In genomic region chr12:21459474-21459873, GRCh38 we compare ENCODE assay signal across 15 cellular contexts. TPM values are rescaled to one million over a fixed set of nuclear protein-coding genes. Genes with fewer than 3 reads are reported as not detected.
DNase-seq lines count a peak whose midpoint lies in the region; ATAC-seq and TF ChIP-seq lines count a peak whose summit lies in the region.
"Had no signal": no experiment of that assay in that cellular context is flagged by ENCODE, and none has a peak within 500 bp of the region (broad histone marks: within the 10 kb centered on the region; RNA-seq: fewer than 3 reads in every experiment).

No MANE protein-coding gene starts in this region.

- H3K9ac ChIP-seq in SK-N-SH, result no peak overlapping the region

- no peaks in the 10 kb centered on the region for H3K27me3 Mint-ChIP-seq in activated CD4-positive, alpha-beta T cell treated with anti-CD3 and anti-CD28 coated beads, Interleukin-2, amount 10 ng/mL, durations not matched to agents 24 days and 14 days
- H3K27me3 Mint-ChIP-seq in glutamatergic neuron (ENCODE audit: unreplicated experiment), result peaks cover 3% of the 10 kb centered on the region
- no peaks in the 10 kb centered on the region for H3K27me3 Mint-ChIP-seq in GM23338 (ENCODE audit: insufficient read depth, low read depth, poor library complexity)
- H3K27me3 Mint-ChIP-seq: B cell, IgD-negative memory B cell had no signal

- peaks cover 66% of the 10 kb centered on the region for H3K36me3 Mint-ChIP-seq in activated CD4-positive, alpha-beta T cell treated with anti-CD3 and anti-CD28 coated beads, Interleukin-2, amount 10 ng/mL, durations not matched to agents 24 days and 14 days (ENCODE audit: low read depth)
- peaks cover 9% of the 10 kb centered on the region for H3K36me3 Mint-ChIP-seq in glutamatergic neuron (ENCODE audit: unreplicated experiment)
- peaks cover 13% of the 10 kb centered on the region; the same call in 2 of the 3 replicates for H3K36me3 Mint-ChIP-seq in GM23338 (ENCODE audit: low read depth)

- no peak for DNase-seq in activated CD4-positive, alpha-beta T cell treated with anti-CD3 and anti-CD28 coated beads, Interleukin-2, amount 10 ng/mL, durations not matched to agents 24 days and 14 days
- DNase-seq in activated CD4-positive, alpha-beta T cell treated with anti-CD3 and anti-CD28 coated beads for 1 hour, result no peak
- peak; percentile 16 for DNase-seq in NCI-H2171 (lab: John Stamatoyannopoulos, UW)
- no peak for DNase-seq in SK-N-SH
- DNase-seq in glutamatergic neuron, result no peak
- no peak for DNase-seq in activated CD8-positive, alpha-beta memory T cell treated with anti-CD3 and anti-CD28 coated beads, Interleukin-2, amount 50 U/mL, for 4 hours
- DNase-seq in RPMI8226, result no peak
- no peak for DNase-seq in GM23338 (ENCODE audit: low spot score)
- DNase-seq: ACHN; C1 segment of cervical spinal cord; Caco-2; CD8-positive, alpha-beta T cell; H9 had no signal

- no peak for TF ChIP-seq RAD21 in SK-N-SH (IDR thresholded peaks at IDR 0.05; ENCODE audit: low read length)

- H3K4me2 ChIP-seq in SK-N-SH (no peak overlapping the region), GM23338 (no peak overlapping the region)

- no peaks in the 10 kb centered on the region for H3K79me2 ChIP-seq in SK-N-SH (ENCODE audit: insufficient read depth)
- no peaks in the 10 kb centered on the region for H3K79me2 ChIP-seq in GM23338 (replicated peaks; ENCODE audit: insufficient read depth)

- no peaks in the 10 kb centered on the region; a peak in 1 of 4 replicates for H3K4me1 ChIP-seq in SK-N-SH (ENCODE audit: control insufficient read depth in 1 of 2, insufficient read depth in 2 of 2, low read depth in 1 of 2, low read length in 1 of 2)
- peaks cover 7% of the 10 kb centered on the region for H3K4me1 ChIP-seq in GM23338 (ENCODE audit: insufficient read depth)
- H3K4me1 ChIP-seq: Caco-2 had no signal

- TF ChIP-seq CTCF in SK-N-SH (IDR thresholded peaks at IDR 0.05) (no peak), glutamatergic neuron (IDR thresholded peaks at IDR 0.05; ENCODE audit: partially characterized antibody, unreplicated experiment) (no peak), GM23338 (conservative IDR thresholded peaks at IDR 0.05; ENCODE audit: low read depth in 2 of 2) (no peak)

- H3K27me3 ChIP-seq in SK-N-SH (ENCODE audit: insufficient read depth) (no peaks in the 10 kb centered on the region), GM23338 (ENCODE audit: insufficient read depth) (no peaks in the 10 kb centered on the region)

- intact Hi-C loops in activated CD4-positive, alpha-beta T cell treated with anti-CD3 and anti-CD28 coated beads, Interleukin-2, amount 10 ng/mL, durations not matched to agents 24 days and 14 days (cut with micrococcal nuclease), result no loop called here

- peaks cover 37% of the 10 kb centered on the region for H3K4me1 Mint-ChIP-seq in activated CD4-positive, alpha-beta T cell treated with anti-CD3 and anti-CD28 coated beads, Interleukin-2, amount 10 ng/mL, durations not matched to agents 24 days and 14 days
- peaks cover 3% of the 10 kb centered on the region for H3K4me1 Mint-ChIP-seq in glutamatergic neuron (ENCODE audit: low read depth, unreplicated experiment)
- no peaks in the 10 kb centered on the region for H3K4me1 Mint-ChIP-seq in GM23338
- H3K4me1 Mint-ChIP-seq: B cell, H9, IgD-negative memory B cell had no signal

- H3K36me3 ChIP-seq in SK-N-SH (replicated peaks in 1 of 2; ENCODE audit: control insufficient read depth in 1 of 2, insufficient read depth in 2 of 2, low read length in 1 of 2) (peaks cover 53 to 57% of the 10 kb centered on the region in 2 experiments), GM23338 (ENCODE audit: insufficient read depth) (no peaks in the 10 kb centered on the region)

- peaks cover 8% of the 10 kb centered on the region for H3K9me3 Mint-ChIP-seq in activated CD4-positive, alpha-beta T cell treated with anti-CD3 and anti-CD28 coated beads, Interleukin-2, amount 10 ng/mL, durations not matched to agents 24 days and 14 days
- H3K9me3 Mint-ChIP-seq in glutamatergic neuron (ENCODE audit: unreplicated experiment) (no peaks in the 10 kb centered on the region), GM23338 (no peaks in the 10 kb centered on the region)
- H3K9me3 Mint-ChIP-seq: H9 had no signal

- TF ChIP-seq EP300 in SK-N-SH (IDR thresholded peaks at IDR 0.05; ENCODE audit: borderline replicate concordance in 1 of 2, low read depth in 1 of 2, low read length in 1 of 2), result peak in 1 of 2 experiments; percentile 55; a peak in 1 of 4 replicates

- H4K20me1 ChIP-seq in SK-N-SH (ENCODE audit: insufficient read depth) (no peaks in the 10 kb centered on the region), GM23338 (replicated peaks; ENCODE audit: insufficient read depth) (no peaks in the 10 kb centered on the region)

- ATAC-seq in GM23338, result no peak
- ATAC-seq: CD8-positive, alpha-beta T cell had no signal

- WGBS in SK-N-SH (ENCODE audit: low lambda C conversion rate), result 63% methylated on average over 2 of the region's 2 CpGs

- no peaks in the 10 kb centered on the region for H3K9me3 ChIP-seq in SK-N-SH
- H3K9me3 ChIP-seq: Caco-2 had no signal

- POLR2A ChIA-PET in SK-N-SH (lab: Yijun Ruan, JAX), result no interaction called here

- CTCF ChIA-PET in SK-N-SH (lab: Yijun Ruan, JAX), result interaction anchor here (1.1 kb wide), 1 partner anchor 22 kb away, joined by 3 read pairs; the partner anchor contains the start of gene PYROXD1

- H3F3A ChIP-seq in SK-N-SH (replicated peaks; ENCODE audit: insufficient read depth) (peaks cover 13% of the 10 kb centered on the region), GM23338 (replicated peaks; ENCODE audit: low read depth) (no peaks in the 10 kb centered on the region)

- H3K4me3 Mint-ChIP-seq in activated CD4-positive, alpha-beta T cell treated with anti-CD3 and anti-CD28 coated beads, Interleukin-2, amount 10 ng/mL, durations not matched to agents 24 days and 14 days, result no peak overlapping the region
- no peak overlapping the region for H3K4me3 Mint-ChIP-seq in glutamatergic neuron (ENCODE audit: unreplicated experiment)
- no peak overlapping the region for H3K4me3 Mint-ChIP-seq in GM23338
- H3K4me3 Mint-ChIP-seq: B cell; CD8-positive, alpha-beta T cell; H9; IgD-negative memory B cell had no signal

- no peak overlapping the region for H3K27ac ChIP-seq in SK-N-SH (ENCODE audit: low read depth in 2 of 2, low read length in 1 of 2)
- no peak overlapping the region for H3K27ac ChIP-seq in GM23338 (ENCODE audit: low read depth)

- H3K27ac Mint-ChIP-seq in activated CD4-positive, alpha-beta T cell treated with anti-CD3 and anti-CD28 coated beads, Interleukin-2, amount 10 ng/mL, durations not matched to agents 24 days and 14 days, result peak overlapping the region; percentile 28
- H3K27ac Mint-ChIP-seq in glutamatergic neuron (ENCODE audit: unreplicated experiment), result peak overlapping the region; percentile 50
- no peak overlapping the region for H3K27ac Mint-ChIP-seq in GM23338
- H3K27ac Mint-ChIP-seq: B cell; CD8-positive, alpha-beta T cell; H9; IgD-negative memory B cell had no signal

- H3K9me2 ChIP-seq in SK-N-SH, result no peaks in the 10 kb centered on the region
- H3K9me2 ChIP-seq in GM23338 (ENCODE audit: insufficient read depth), result 0 out of 2 replicates have a peak, but pooled peaks cover 4% of the 10 kb centered on the region

- H2AFZ ChIP-seq in SK-N-SH (ENCODE audit: low read depth) (no peak overlapping the region), GM23338 (no peak overlapping the region)

- H3K4me3 ChIP-seq in SK-N-SH (ENCODE audit: low read depth in 2 of 2, low read length in 1 of 2) (no peak overlapping the region), GM23338 (no peak overlapping the region)

TF ChIP-seq in GM23338, 12 proteins besides CTCF, POLR2A, EP300 and RAD21 (continues in another document):
- TF ChIP-seq STAT1 (IDR thresholded peaks at IDR 0.05; ENCODE audit: unreplicated experiment) (no peak), ZNF114 (CRISPR knock-in tag; IDR thresholded peaks at IDR 0.05) (no peak), CREB1 (CRISPR knock-in tag; IDR thresholded peaks at IDR 0.05; ENCODE audit: low read depth) (no peak)

RNA-seq across cellular contexts. Expression of gene PYROXD1, which starts 22.0 kb away (rescaled TPM):
- 32.7 and 36.7 TPM in 2 replicates for total RNA-seq in activated CD4-positive, alpha-beta T cell treated with anti-CD3 and anti-CD28 coated beads, Interleukin-2, amount 10 ng/mL, durations not matched to agents 24 days and 14 days
- polyA plus RNA-seq in SK-N-SH (2012; rRNA removed) (5.0 and 6.9 TPM in 2 replicates), GM23338 (2016; fragmentation: Nextera tagmentation; extraction: Ambion mirVana) (8.1 and 10.2 TPM in 2 replicates)
- 5.1 and 5.7 TPM in 2 replicates for polyA plus RNA-seq in SK-N-SH (2012; cell fraction: cytosol; rRNA removed)
- polyA plus RNA-seq in SK-N-SH (2012; cell fraction: nucleus; rRNA removed), result 5.8 and 13.6 TPM in 2 replicates
- 17.4 TPM for total RNA-seq in glutamatergic neuron (ENCODE audit: unreplicated experiment)
- 3.9 and 8.7 TPM in 2 replicates for total RNA-seq in GM23338 (2014; rRNA removed; shearing (Covaris generic))

RNA-seq across cellular contexts. Expression of gene RECQL, which starts 42.0 kb away (rescaled TPM):
- 61.9 and 64.9 TPM in 2 replicates for total RNA-seq in activated CD4-positive, alpha-beta T cell treated with anti-CD3 and anti-CD28 coated beads, Interleukin-2, amount 10 ng/mL, durations not matched to agents 24 days and 14 days
- polyA plus RNA-seq in SK-N-SH (2012; rRNA removed) (14.6 and 17.0 TPM in 2 replicates), GM23338 (2016; fragmentation: Nextera tagmentation; extraction: Ambion mirVana) (17.4 and 18.9 TPM in 2 replicates)
- 20.8 and 26.5 TPM in 2 replicates for polyA plus RNA-seq in SK-N-SH (2012; cell fraction: cytosol; rRNA removed)
- 9.0 and 18.3 TPM in 2 replicates for polyA plus RNA-seq in SK-N-SH (2012; cell fraction: nucleus; rRNA removed)
- 20.0 TPM for total RNA-seq in glutamatergic neuron (ENCODE audit: unreplicated experiment)
- total RNA-seq in GM23338 (2014; rRNA removed; shearing (Covaris generic)), result 45.8 and 47.2 TPM in 2 replicates

RNA-seq across cellular contexts. Expression of gene GOLT1B, which starts 42.1 kb away (rescaled TPM):
- total RNA-seq in activated CD4-positive, alpha-beta T cell treated with anti-CD3 and anti-CD28 coated beads, Interleukin-2, amount 10 ng/mL, durations not matched to agents 24 days and 14 days, result 41.1 and 42.9 TPM in 2 replicates
- 7.9 and 10.6 TPM in 2 replicates for polyA plus RNA-seq in SK-N-SH (2012; rRNA removed)
- polyA plus RNA-seq in SK-N-SH (2012; cell fraction: cytosol; rRNA removed), result 15.2 and 22.0 TPM in 2 replicates
- 8.8 and 17.3 TPM in 2 replicates for polyA plus RNA-seq in SK-N-SH (2012; cell fraction: nucleus; rRNA removed)
- 42.2 TPM for total RNA-seq in glutamatergic neuron (ENCODE audit: unreplicated experiment)
- total RNA-seq in GM23338 (2014; rRNA removed; shearing (Covaris generic)), result 39.8 and 41.7 TPM in 2 replicates
- 23.5 and 24.3 TPM in 2 replicates for polyA plus RNA-seq in GM23338 (2016; fragmentation: Nextera tagmentation; extraction: Ambion mirVana)
